In the genomic region with DNA sequence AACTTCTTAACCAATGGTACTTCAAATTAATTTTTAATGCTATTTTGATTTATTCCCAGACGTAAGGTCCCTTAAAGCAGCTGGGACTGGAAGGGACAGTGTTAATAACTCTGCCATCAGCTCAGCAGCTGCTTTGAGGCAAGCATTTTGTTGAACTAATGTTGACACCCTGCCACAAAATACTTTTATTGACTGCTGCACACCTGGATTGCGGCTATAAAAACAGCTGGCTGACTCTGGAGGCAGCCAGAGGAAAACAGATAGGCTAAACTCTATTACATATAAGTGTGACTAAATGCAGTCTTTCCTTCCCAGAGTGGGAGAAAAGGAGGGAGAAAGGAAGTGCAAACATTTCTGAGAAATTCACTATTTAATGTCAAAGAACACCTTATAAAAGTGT, we compare ENCODE assay signal across 17 cellular contexts.
"Had no signal": no experiment of that assay in that cellular context is flagged by ENCODE, and none has a peak within 500 bp of the region (broad histone marks: within the 10 kb centered on the region; RNA-seq: fewer than 3 reads in every experiment).

No MANE protein-coding gene starts in this region.

- H2AFZ ChIP-seq: parathyroid adenoma had no signal

- H3K4me1 ChIP-seq: parathyroid adenoma, sigmoid colon, stomach had no signal

- H3K27ac ChIP-seq: heart left ventricle, neutrophil, parathyroid adenoma, sigmoid colon, stomach, thoracic aorta had no signal

- ATAC-seq: activated naive CD8-positive, alpha-beta T cell treated with anti-CD3 and anti-CD28 coated beads, Interleukin-2, amount 50 U/mL, for 24 hours; heart left ventricle; left lung had no signal

- H3K9me3 ChIP-seq: heart left ventricle, left lung, neutrophil, sigmoid colon, stomach, thoracic aorta had no signal

- H3K4me3 ChIP-seq: heart left ventricle, left lung, sigmoid colon, stomach, thoracic aorta had no signal

- H3K79me2 ChIP-seq: parathyroid adenoma had no signal

- H3K9ac ChIP-seq: parathyroid adenoma had no signal

- H3K36me3 ChIP-seq: left lung, neutrophil, sigmoid colon, stomach, thoracic aorta had no signal

- DNase-seq: activated CD4-positive, alpha-beta T cell treated with anti-CD3 and anti-CD28 coated beads, Interleukin-2, amount 50 U/mL, for 1 hour; activated CD4-positive, CD25-positive, alpha-beta regulatory T cell; activated CD8-positive, alpha-beta memory T cell treated with anti-CD3 and anti-CD28 coated beads for 24 hours; activated naive CD4-positive, alpha-beta T cell treated with anti-CD3 and anti-CD28 coated beads for 36 hours; activated naive CD8-positive, alpha-beta T cell treated with anti-CD3 and anti-CD28 coated beads, Interleukin-2, amount 50 U/mL, for 24 hours; aorta; cerebellar nuclear complex; heart left ventricle; left lung; natural killer cell; sigmoid colon; stimulated activated CD4-positive, alpha-beta T cell treated with anti-CD3 and anti-CD28 coated beads, Interleukin-12 subunit alpha, Interleukin-12 subunit beta, amount 100 ng/mL, for 4 hours; stimulated activated CD4-positive, alpha-beta T cell treated with anti-CD3 and anti-CD28 coated beads, Interleukin-2, amount 100 ng/mL, for 24 hours; stomach had no signal

- H3K27me3 ChIP-seq: heart left ventricle, left lung, sigmoid colon, stomach had no signal
